In the genomic region with DNA sequence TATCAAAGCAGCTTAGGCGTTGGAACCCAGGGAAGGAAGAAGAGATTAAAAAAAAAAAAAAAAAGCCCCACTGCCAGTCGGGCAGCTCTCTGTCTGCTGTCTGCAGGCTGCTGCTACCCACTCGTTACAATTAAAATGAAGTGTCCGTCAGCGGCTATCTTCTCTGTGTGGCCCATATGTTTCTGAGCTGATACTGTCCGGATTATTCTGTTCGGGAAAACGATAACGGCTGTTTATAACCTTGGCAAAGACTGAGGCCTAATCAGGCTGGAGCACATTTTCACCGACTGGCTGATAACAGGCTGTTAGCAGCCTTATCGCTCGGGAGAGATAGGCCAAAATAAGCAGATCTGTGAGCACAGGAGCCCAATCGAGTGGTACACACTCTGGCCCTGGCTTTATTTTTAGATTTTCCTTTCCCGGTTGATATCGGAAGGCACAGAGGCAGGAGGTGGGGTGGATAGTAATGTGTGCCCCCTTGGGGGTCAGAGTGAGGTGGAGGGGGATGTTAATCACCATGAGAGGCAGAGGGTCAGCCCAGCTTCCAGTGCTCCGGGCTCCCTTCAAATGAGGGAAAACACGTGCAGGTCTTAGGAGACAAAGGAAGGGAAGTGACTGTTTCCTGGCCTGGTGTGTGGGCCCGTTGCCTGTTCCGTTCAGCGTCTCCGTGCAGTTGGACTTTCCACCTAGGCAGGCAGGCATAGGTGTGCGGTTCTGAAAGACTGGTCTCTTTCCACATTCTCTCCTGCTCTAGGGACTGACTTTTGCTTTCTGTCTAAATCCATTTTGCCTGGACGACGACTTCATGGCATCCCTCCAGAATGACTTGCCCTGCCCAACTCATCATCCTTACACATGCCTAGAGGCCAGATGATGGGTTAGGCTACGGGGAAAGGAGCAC, we compare ENCODE assay signal across 10 cellular contexts.
DNase-seq lines count a peak whose midpoint lies in the region; ATAC-seq and TF ChIP-seq lines count a peak whose summit lies in the region.
"Had no signal": no experiment of that assay in that cellular context is flagged by ENCODE, and none has a peak within 500 bp of the region (broad histone marks: within the 10 kb centered on the region; RNA-seq: fewer than 3 reads in every experiment).

No MANE protein-coding gene starts in this region.

- ATAC-seq in left colon (peak; percentile 86), HG02970 (IDR thresholded peaks at IDR 0.05; ENCODE audit: low FRiP score, unreplicated experiment) (no peak), HG02870 (IDR thresholded peaks at IDR 0.05; ENCODE audit: unreplicated experiment) (no peak)
- ATAC-seq: activated CD4-positive, CD25-positive, alpha-beta regulatory T cell treated with anti-CD3 and anti-CD28 coated beads, Interleukin-2, amount 50 U/mL, for 24 hours had no signal

- H3K27me3 ChIP-seq in spleen (replicated peaks in 1 of 7), result no peaks in the 10 kb centered on the region

- TF ChIP-seq CTCF in spleen (IDR thresholded peaks at IDR 0.05 in 8 of 11, conservative IDR thresholded peaks at IDR 0.05 in 3 of 11), result no peak

- peak overlapping the region; percentile 1 to 79 (median 70) for H3K27ac ChIP-seq in spleen

- no peak for TF ChIP-seq POLR2A in spleen (IDR thresholded peaks at IDR 0.05)

- no peaks in the 10 kb centered on the region for H3K36me3 ChIP-seq in spleen

- H3K4me3 ChIP-seq in spleen, result no peak overlapping the region

- peaks cover 5 to 60% (median 29%) of the 10 kb centered on the region in 6 donors for H3K4me1 ChIP-seq in spleen

- 30 to 44% (median 39%) methylated on average over 24 to 25 of the region's 25 CpGs for WGBS in spleen, 5 donors

- intact Hi-C loops in left colon (cut with DNase I, micrococcal nuclease), result no loop called here
- intact Hi-C loops in spleen (cut with DNase I; ENCODE audit: low total_unique reads), result no loop called here

- no peaks in the 10 kb centered on the region for H3K9me3 ChIP-seq in spleen

- DNase-seq in NCI-H2227 (lab: John Stamatoyannopoulos, UW; ENCODE audit: unreplicated experiment), result peak; percentile 40
- DNase-seq in cerebellum (ENCODE audit: low spot score), result peak; percentile 44
- DNase-seq in left colon, result peak; percentile 34 to 43
- DNase-seq in spleen, result no peak
- DNase-seq in occipital lobe (lab: John Stamatoyannopoulos, UW), result no peak
- no peak for DNase-seq in medulla oblongata (ENCODE audit: extremely low spot score)
- DNase-seq: Calu3 had no signal

Comparison
In these comparisons a context has a peak if more than half of its experiments do, and no peak if none do; other contexts are left out.
1. DNase-seq: peak in NCI-H2227 (single experiment), cerebellum (single experiment) and left colon (2 of 2); none in spleen (single experiment), occipital lobe (single experiment) and medulla oblongata (single experiment).